In the genomic region with DNA sequence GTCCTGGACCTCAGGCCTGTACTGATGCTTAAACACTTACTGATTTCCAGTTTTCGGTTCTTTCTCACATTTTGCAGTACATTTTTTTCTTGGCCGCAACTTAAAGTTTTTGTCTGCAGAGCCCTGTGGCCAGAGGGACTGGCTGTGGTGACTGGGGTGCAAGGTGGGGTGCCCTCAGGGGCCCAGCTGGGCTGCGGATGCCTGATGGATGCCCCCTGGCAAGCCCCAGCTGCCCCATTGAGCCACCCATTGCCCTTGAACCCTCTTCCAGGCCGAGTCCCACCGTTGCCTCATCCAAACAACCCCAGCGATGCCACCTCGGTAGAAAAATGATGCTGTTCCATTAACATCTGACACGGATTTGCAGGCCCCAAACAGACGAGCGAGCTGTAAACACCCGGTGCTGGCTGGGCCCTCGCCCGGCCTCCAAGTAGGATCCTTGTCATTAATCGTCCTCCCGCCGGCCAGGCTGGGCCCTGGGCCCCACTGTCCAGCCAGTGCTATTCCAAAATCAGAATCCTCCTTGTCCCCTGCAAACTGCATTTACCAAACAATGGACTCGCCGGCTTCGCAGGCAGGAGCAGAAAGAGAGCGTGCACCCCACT, we compare ENCODE assay signal across 20 cellular contexts.
A peak's percentile ranks its signal among the peaks of the same experiment; 100 is the strongest.
DNase-seq lines count a peak whose midpoint lies in the region; ATAC-seq and TF ChIP-seq lines count a peak whose summit lies in the region.
"Had no signal": no experiment of that assay in that cellular context is flagged by ENCODE, and none has a peak within 500 bp of the region (broad histone marks: within the 10 kb centered on the region; RNA-seq: fewer than 3 reads in every experiment).

No MANE protein-coding gene starts in this region.

- H3K9me3 ChIP-seq in upper lobe of right lung, result peaks cover 12% of the 10 kb centered on the region

- TF ChIP-seq CTCF in nephron progenitor cell (IDR thresholded peaks at IDR 0.05), result no peak
- TF ChIP-seq CTCF in upper lobe of right lung (IDR thresholded peaks at IDR 0.05), result no peak

- no peak overlapping the region for H3K4me3 ChIP-seq in upper lobe of right lung
- H3K4me3 ChIP-seq: lower lobe of right lung, thoracic aorta had no signal

- DNase-seq in activated T-cell treated with anti-CD3 and anti-CD28 coated beads, Interleukin-2, amount 50 U/mL, for 4 hours, result peak; percentile 4
- DNase-seq in activated T-cell treated with anti-CD3 and anti-CD28 coated beads for 4 hours (no peak), ecto neural progenitor cell (ENCODE audit: low spot score) (peak; percentile 36), nephron progenitor cell (no peak), upper lobe of right lung (peak; percentile 56), amniotic stem cell (lab: John Stamatoyannopoulos, UW) (no peak), medulla oblongata (ENCODE audit: extremely low spot score) (no peak)
- DNase-seq: DMS 273 treated with DMSO at 0.1 percent for 48 hours; lower lobe of right lung; NCI-H1048; NCI-H187; NCI-H2171 treated with DMSO at 0.1 percent for 48 hours; stimulated activated CD4-positive, alpha-beta T cell treated with anti-CD3 and anti-CD28 coated beads, Interleukin-15, amount 100 ng/mL, for 24 hours; stimulated activated naive CD4-positive, alpha-beta T cell treated with Interleukin-2 at 50 U/mL for 16 hours had no signal

- no peaks in the 10 kb centered on the region for H3K36me3 ChIP-seq in upper lobe of right lung
- H3K36me3 ChIP-seq: lower lobe of right lung, thoracic aorta had no signal

- H3K27me3 ChIP-seq in upper lobe of right lung, result no peaks in the 10 kb centered on the region

- no peak overlapping the region for H3K4me3 Mint-ChIP-seq in activated T-cell treated with anti-CD3 and anti-CD28 coated beads, Interleukin-2, amount 50 U/mL, for 4 hours
- no peak overlapping the region for H3K4me3 Mint-ChIP-seq in nephron progenitor cell
- H3K4me3 Mint-ChIP-seq: B cell; CD8-positive, alpha-beta T cell had no signal

- H3K27ac Mint-ChIP-seq in nephron progenitor cell, result peak overlapping the region; percentile 36
- H3K27ac Mint-ChIP-seq: B cell; CD8-positive, alpha-beta T cell had no signal

- H3K36me3 Mint-ChIP-seq in activated T-cell treated with anti-CD3 and anti-CD28 coated beads, Interleukin-2, amount 50 U/mL, for 4 hours (ENCODE audit: insufficient read depth), result no peaks in the 10 kb centered on the region
- H3K36me3 Mint-ChIP-seq in nephron progenitor cell (ENCODE audit: low read depth), result no peaks in the 10 kb centered on the region
- H3K36me3 Mint-ChIP-seq: CD8-positive, alpha-beta T cell had no signal

- no peak overlapping the region for H3K27ac ChIP-seq in upper lobe of right lung
- H3K27ac ChIP-seq: epithelial cell of prostate, lower lobe of right lung, thoracic aorta had no signal

- H3K27me3 Mint-ChIP-seq in activated T-cell treated with anti-CD3 and anti-CD28 coated beads, Interleukin-2, amount 50 U/mL, for 4 hours (ENCODE audit: low read depth), result peaks cover 11% of the 10 kb centered on the region
- H3K27me3 Mint-ChIP-seq in nephron progenitor cell (ENCODE audit: low read depth, poor library complexity), result peaks cover 6% of the 10 kb centered on the region

- H3K4me1 Mint-ChIP-seq in activated T-cell treated with anti-CD3 and anti-CD28 coated beads, Interleukin-2, amount 50 U/mL, for 4 hours (ENCODE audit: low read depth), result no peaks in the 10 kb centered on the region
- peaks cover 5% of the 10 kb centered on the region for H3K4me1 Mint-ChIP-seq in nephron progenitor cell
- H3K4me1 Mint-ChIP-seq: B cell had no signal

- ATAC-seq in activated T-cell treated with anti-CD3 and anti-CD28 coated beads, Interleukin-2, amount 50 U/mL, for 4 hours, result no peak
- ATAC-seq in upper lobe of right lung, result no peak
- ATAC-seq: CD8-positive, alpha-beta T cell; HCT116; lower lobe of right lung; Right ventricle myocardium inferior had no signal

- intact Hi-C loops in upper lobe of right lung (cut with DNase I), result loop anchor here (10.0 kb wide), 1 partner anchor 281 kb away; no protein-coding TSS in a partner anchor

- no peaks in the 10 kb centered on the region for H3K4me1 ChIP-seq in upper lobe of right lung
- H3K4me1 ChIP-seq: lower lobe of right lung had no signal

- H3K9me3 Mint-ChIP-seq in activated T-cell treated with anti-CD3 and anti-CD28 coated beads, Interleukin-2, amount 50 U/mL, for 4 hours, result peaks cover 7% of the 10 kb centered on the region
- peaks cover 20% of the 10 kb centered on the region for H3K9me3 Mint-ChIP-seq in nephron progenitor cell

Comparison
In these comparisons a context has a peak if more than half of its experiments do, and no peak if none do; other contexts are left out.
1. DNase-seq: peak in activated T-cell treated with anti-CD3 and anti-CD28 coated beads, Interleukin-2, amount 50 U/mL, for 4 hours (single experiment), ecto neural progenitor cell (single experiment) and upper lobe of right lung (single experiment); none in activated T-cell treated with anti-CD3 and anti-CD28 coated beads for 4 hours (single experiment), nephron progenitor cell (single experiment), amniotic stem cell (single experiment) and medulla oblongata (single experiment).